Comparison of ENCODE assay signal across 34 cellular contexts in genomic region chr9:109586993-109587392, GRCh38.
"Had no signal": no experiment of that assay in that cellular context is flagged by ENCODE, and none has a peak within 500 bp of the region (broad histone marks: within the 10 kb centered on the region; RNA-seq: fewer than 3 reads in every experiment).

No MANE protein-coding gene starts in this region.

- H3K27me3 ChIP-seq: adrenal gland, body of pancreas, gastrocnemius medialis had no signal

- H3K27ac Mint-ChIP-seq: activated CD4-positive, alpha-beta memory T cell treated with anti-CD3 and anti-CD28 coated beads for 36 hours; activated CD4-positive, alpha-beta T cell treated with anti-CD3 and anti-CD28 coated beads for 36 hours; activated CD4-positive, alpha-beta T cell treated with anti-CD3 and anti-CD28 coated beads, Interleukin-2, amount 10 ng/mL, durations not matched to agents 24 days and 14 days; activated CD8-positive, alpha-beta memory T cell treated with anti-CD3 and anti-CD28 coated beads, Interleukin-2, amount 10 ng/mL, durations not matched to agents 7 days and 5 days; activated CD8-positive, alpha-beta T cell treated with anti-CD3 and anti-CD28 coated beads, Interleukin-2, amount 10 ng/mL, durations not matched to agents 7 days and 5 days; activated naive CD4-positive, alpha-beta T cell treated with anti-CD3 and anti-CD28 coated beads for 36 hours; activated naive CD4-positive, alpha-beta T cell treated with anti-CD3 and anti-CD28 coated beads, Interleukin-2, amount 50 U/mL, for 24 hours; activated naive CD8-positive, alpha-beta T cell treated with anti-CD3 and anti-CD28 coated beads for 36 hours; activated naive CD8-positive, alpha-beta T cell treated with anti-CD3 and anti-CD28 coated beads, Interleukin-2, amount 50 U/mL, for 24 hours; activated T-helper 1 cell treated with anti-CD3 and anti-CD28 coated beads, Interleukin-12 subunit alpha, Interleukin-12 subunit beta, Interleukin-2, Interleukin-4 antibody, amounts not matched to agents 30 ng/mL and 10 ng/mL and 1 ng/mL, durations not matched to agents 14 hours and 24 hours and 36 hours; activated T-helper 2 cell treated with anti-CD3 and anti-CD28 coated beads, Interferon-gamma antibody, Interleukin-2, Interleukin-4, amounts not matched to agents 10 μg/mL and 5 μg/mL and 100 μg/mL, durations not matched to agents 14 hours and 24 hours and 36 hours; effector memory CD8-positive, alpha-beta T cell; T-helper 17 cell; T-helper 2 cell treated with Interferon-gamma antibody and Interleukin-4, amounts not matched to agents 5 μg/mL and 100 μg/mL, for 36 hours had no signal

- H3K27me3 Mint-ChIP-seq: activated CD4-positive, alpha-beta memory T cell treated with anti-CD3 and anti-CD28 coated beads for 36 hours; activated CD8-positive, alpha-beta memory T cell treated with anti-CD3 and anti-CD28 coated beads, Interleukin-2, amount 10 ng/mL, durations not matched to agents 7 days and 5 days; activated naive CD8-positive, alpha-beta T cell treated with anti-CD3 and anti-CD28 coated beads, Interleukin-2, amount 50 U/mL, for 24 hours had no signal

- H3K27ac ChIP-seq: adrenal gland, body of pancreas, epithelial cell of prostate, foreskin keratinocyte, gastrocnemius medialis had no signal

- DNase-seq: activated CD4-positive, alpha-beta memory T cell treated with anti-CD3 and anti-CD28 coated beads for 36 hours; activated CD4-positive, alpha-beta T cell treated with anti-CD3 and anti-CD28 coated beads for 36 hours; activated CD4-positive, alpha-beta T cell treated with anti-CD3 and anti-CD28 coated beads, Interleukin-2, amount 10 ng/mL, durations not matched to agents 24 days and 14 days; activated CD4-positive, CD25-positive, alpha-beta regulatory T cell; activated CD4-positive, CD25-positive, alpha-beta regulatory T cell treated with anti-CD3 and anti-CD28 coated beads, Interleukin-2, amount 50 U/mL, for 72 hours; activated CD8-positive, alpha-beta memory T cell treated with anti-CD3 and anti-CD28 coated beads, Interleukin-2, amount 10 ng/mL, durations not matched to agents 7 days and 5 days; activated CD8-positive, alpha-beta memory T cell treated with anti-CD3 and anti-CD28 coated beads, Interleukin-2, amount 50 U/mL, for 4 hours; activated CD8-positive, alpha-beta T cell treated with anti-CD3 and anti-CD28 coated beads, Interleukin-2, amount 10 ng/mL, durations not matched to agents 7 days and 5 days; activated effector memory CD4-positive, alpha-beta T cell treated with anti-CD3 and anti-CD28 coated beads, Interleukin-2, amount 50 U/mL, for 16 hours; activated naive CD4-positive, alpha-beta T cell treated with anti-CD3 and anti-CD28 coated beads for 36 hours; activated naive CD8-positive, alpha-beta T cell treated with anti-CD3 and anti-CD28 coated beads for 36 hours; activated naive CD8-positive, alpha-beta T cell treated with anti-CD3 and anti-CD28 coated beads, Interleukin-2, amount 50 U/mL, for 24 hours; activated T-cell treated with anti-CD3 and anti-CD28 coated beads, Interleukin-2, amount 50 U/mL, for 1 hour; activated T-cell treated with anti-CD3 and anti-CD28 coated beads, Interleukin-2, amount 50 U/mL, for 48 hours; adrenal gland; amygdala; aorta; body of pancreas; caudate nucleus; cortex of kidney; dermis blood vessel endothelial cell; effector CD4-positive, alpha-beta T cell; effector memory CD8-positive, alpha-beta T cell; foreskin keratinocyte; gastrocnemius medialis; glutamatergic neuron; T-helper 1 cell; T-helper 17 cell; T1000 had no signal

- H3K4me3 Mint-ChIP-seq: activated CD4-positive, alpha-beta memory T cell treated with anti-CD3 and anti-CD28 coated beads for 36 hours; activated CD4-positive, alpha-beta T cell treated with anti-CD3 and anti-CD28 coated beads for 36 hours; activated CD4-positive, alpha-beta T cell treated with anti-CD3 and anti-CD28 coated beads, Interleukin-2, amount 10 ng/mL, durations not matched to agents 24 days and 14 days; activated CD8-positive, alpha-beta memory T cell treated with anti-CD3 and anti-CD28 coated beads, Interleukin-2, amount 10 ng/mL, durations not matched to agents 7 days and 5 days; activated CD8-positive, alpha-beta T cell treated with anti-CD3 and anti-CD28 coated beads, Interleukin-2, amount 10 ng/mL, durations not matched to agents 7 days and 5 days; activated naive CD4-positive, alpha-beta T cell treated with anti-CD3 and anti-CD28 coated beads for 36 hours; activated naive CD4-positive, alpha-beta T cell treated with anti-CD3 and anti-CD28 coated beads, Interleukin-2, amount 50 U/mL, for 24 hours; activated naive CD8-positive, alpha-beta T cell treated with anti-CD3 and anti-CD28 coated beads for 36 hours; activated naive CD8-positive, alpha-beta T cell treated with anti-CD3 and anti-CD28 coated beads, Interleukin-2, amount 50 U/mL, for 24 hours; activated T-helper 1 cell treated with anti-CD3 and anti-CD28 coated beads, Interleukin-12 subunit alpha, Interleukin-12 subunit beta, Interleukin-2, Interleukin-4 antibody, amounts not matched to agents 30 ng/mL and 10 ng/mL and 1 ng/mL, durations not matched to agents 14 hours and 24 hours and 36 hours; effector memory CD8-positive, alpha-beta T cell; T-helper 17 cell; T-helper 2 cell treated with Interferon-gamma antibody and Interleukin-4, amounts not matched to agents 5 μg/mL and 100 μg/mL, for 36 hours had no signal

- H3K9me3 ChIP-seq: adrenal gland, body of pancreas, gastrocnemius medialis had no signal

- H3K9me3 Mint-ChIP-seq: activated CD4-positive, alpha-beta T cell treated with anti-CD3 and anti-CD28 coated beads, Interleukin-2, amount 10 ng/mL, durations not matched to agents 24 days and 14 days; activated naive CD4-positive, alpha-beta T cell treated with anti-CD3 and anti-CD28 coated beads, Interleukin-2, amount 50 U/mL, for 24 hours; activated naive CD8-positive, alpha-beta T cell treated with anti-CD3 and anti-CD28 coated beads, Interleukin-2, amount 50 U/mL, for 24 hours; activated T-helper 1 cell treated with anti-CD3 and anti-CD28 coated beads, Interleukin-12 subunit alpha, Interleukin-12 subunit beta, Interleukin-2, Interleukin-4 antibody, amounts not matched to agents 30 ng/mL and 10 ng/mL and 1 ng/mL, durations not matched to agents 14 hours and 24 hours and 36 hours; activated T-helper 2 cell treated with anti-CD3 and anti-CD28 coated beads, Interferon-gamma antibody, Interleukin-2, Interleukin-4, amounts not matched to agents 10 μg/mL and 5 μg/mL and 100 μg/mL, durations not matched to agents 14 hours and 24 hours and 36 hours; T-helper 2 cell treated with Interferon-gamma antibody and Interleukin-4, amounts not matched to agents 5 μg/mL and 100 μg/mL, for 36 hours had no signal

- H3K4me1 ChIP-seq: adrenal gland, body of pancreas, foreskin keratinocyte, gastrocnemius medialis had no signal

- H3K4me1 Mint-ChIP-seq: activated CD4-positive, alpha-beta T cell treated with anti-CD3 and anti-CD28 coated beads for 36 hours; activated CD4-positive, alpha-beta T cell treated with anti-CD3 and anti-CD28 coated beads, Interleukin-2, amount 10 ng/mL, durations not matched to agents 24 days and 14 days; activated CD8-positive, alpha-beta memory T cell treated with anti-CD3 and anti-CD28 coated beads, Interleukin-2, amount 10 ng/mL, durations not matched to agents 7 days and 5 days; activated naive CD4-positive, alpha-beta T cell treated with anti-CD3 and anti-CD28 coated beads, Interleukin-2, amount 50 U/mL, for 24 hours; activated naive CD8-positive, alpha-beta T cell treated with anti-CD3 and anti-CD28 coated beads for 36 hours; activated naive CD8-positive, alpha-beta T cell treated with anti-CD3 and anti-CD28 coated beads, Interleukin-2, amount 50 U/mL, for 24 hours; T-helper 17 cell had no signal

- H3K36me3 ChIP-seq: adrenal gland, gastrocnemius medialis had no signal

- H3K4me3 ChIP-seq: adrenal gland, body of pancreas, gastrocnemius medialis had no signal

- H3K36me3 Mint-ChIP-seq: activated CD4-positive, alpha-beta memory T cell treated with anti-CD3 and anti-CD28 coated beads for 36 hours; activated CD8-positive, alpha-beta memory T cell treated with anti-CD3 and anti-CD28 coated beads, Interleukin-2, amount 10 ng/mL, durations not matched to agents 7 days and 5 days; activated naive CD4-positive, alpha-beta T cell treated with anti-CD3 and anti-CD28 coated beads, Interleukin-2, amount 50 U/mL, for 24 hours; activated naive CD8-positive, alpha-beta T cell treated with anti-CD3 and anti-CD28 coated beads for 36 hours had no signal
